In genomic region chr1:246959944-246960693, GRCh38 we compare ENCODE assay signal across 2 cellular contexts.
A peak's percentile ranks its signal among the peaks of the same experiment; 100 is the strongest.
TF ChIP-seq lines count a peak whose summit lies in the region.

No MANE protein-coding gene starts in this region.

TF ChIP-seq in GM12878, 131 proteins besides CTCF, POLR2A, EP300 and RAD21 (continues in another document):
- TF ChIP-seq CREM (IDR thresholded peaks at IDR 0.05; ENCODE audit: low read depth) (0 out of 2 replicates have a peak, but pooled peaks have one; percentile 18), MEF2B (IDR thresholded peaks at IDR 0.05; ENCODE audit: partially characterized antibody, poor library complexity, severe bottlenecking) (no peak), JUNB (IDR thresholded peaks at IDR 0.05) (peak; percentile 23; the same call in 1 of the 2 replicates), SP1 (IDR thresholded peaks at IDR 0.05; ENCODE audit: low read depth, low read length) (no peak), CBX3 (IDR thresholded peaks at IDR 0.05; ENCODE audit: borderline replicate concordance, low read depth) (no peak), MEF2A (IDR thresholded peaks at IDR 0.05; ENCODE audit: insufficient read depth, low read depth, low read length) (0 out of 2 replicates have a peak, but pooled peaks have one; percentile 20), KLF5 (IDR thresholded peaks at IDR 0.05; ENCODE audit: partially characterized antibody) (no peak), EED (IDR thresholded peaks at IDR 0.05; ENCODE audit: low read depth) (no peak), YBX1 (IDR thresholded peaks at IDR 0.05) (no peak), SUZ12 (IDR thresholded peaks at IDR 0.05; ENCODE audit: unreplicated experiment) (no peak), RELB (IDR thresholded peaks at IDR 0.05; ENCODE audit: low read depth) (peak; percentile 46; the same call in 1 of the 2 replicates), NRF1 (conservative IDR thresholded peaks at IDR 0.05; ENCODE audit: low read depth, low read length) (no peak), SUPT20H (IDR thresholded peaks at IDR 0.05; ENCODE audit: borderline replicate concordance, control insufficient read depth, low read depth, low read length) (no peak), BCLAF1 (IDR thresholded peaks at IDR 0.05) (no peak), JUND (IDR thresholded peaks at IDR 0.05; ENCODE audit: low read depth, low read length) (no peak), IRF5 (IDR thresholded peaks at IDR 0.05; ENCODE audit: borderline replicate concordance) (no peak), GABPA (IDR thresholded peaks at IDR 0.05; ENCODE audit: low read depth) (no peak)
- TF ChIP-seq, protein P1, sequence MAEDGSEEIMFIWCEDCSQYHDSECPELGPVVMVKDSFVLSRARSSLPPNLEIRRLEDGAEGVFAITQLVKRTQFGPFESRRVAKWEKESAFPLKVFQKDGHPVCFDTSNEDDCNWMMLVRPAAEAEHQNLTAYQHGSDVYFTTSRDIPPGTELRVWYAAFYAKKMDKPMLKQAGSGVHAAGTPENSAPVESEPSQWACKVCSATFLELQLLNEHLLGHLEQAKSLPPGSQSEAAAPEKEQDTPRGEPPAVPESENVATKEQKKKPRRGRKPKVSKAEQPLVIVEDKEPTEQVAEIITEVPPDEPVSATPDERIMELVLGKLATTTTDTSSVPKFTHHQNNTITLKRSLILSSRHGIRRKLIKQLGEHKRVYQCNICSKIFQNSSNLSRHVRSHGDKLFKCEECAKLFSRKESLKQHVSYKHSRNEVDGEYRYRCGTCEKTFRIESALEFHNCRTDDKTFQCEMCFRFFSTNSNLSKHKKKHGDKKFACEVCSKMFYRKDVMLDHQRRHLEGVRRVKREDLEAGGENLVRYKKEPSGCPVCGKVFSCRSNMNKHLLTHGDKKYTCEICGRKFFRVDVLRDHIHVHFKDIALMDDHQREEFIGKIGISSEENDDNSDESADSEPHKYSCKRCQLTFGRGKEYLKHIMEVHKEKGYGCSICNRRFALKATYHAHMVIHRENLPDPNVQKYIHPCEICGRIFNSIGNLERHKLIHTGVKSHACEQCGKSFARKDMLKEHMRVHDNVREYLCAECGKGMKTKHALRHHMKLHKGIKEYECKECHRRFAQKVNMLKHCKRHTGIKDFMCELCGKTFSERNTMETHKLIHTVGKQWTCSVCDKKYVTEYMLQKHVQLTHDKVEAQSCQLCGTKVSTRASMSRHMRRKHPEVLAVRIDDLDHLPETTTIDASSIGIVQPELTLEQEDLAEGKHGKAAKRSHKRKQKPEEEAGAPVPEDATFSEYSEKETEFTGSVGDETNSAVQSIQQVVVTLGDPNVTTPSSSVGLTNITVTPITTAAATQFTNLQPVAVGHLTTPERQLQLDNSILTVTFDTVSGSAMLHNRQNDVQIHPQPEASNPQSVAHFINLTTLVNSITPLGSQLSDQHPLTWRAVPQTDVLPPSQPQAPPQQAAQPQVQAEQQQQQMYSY (CRISPR knock-in tag; IDR thresholded peaks at IDR 0.05) = no peak
- TF ChIP-seq, protein P2, sequence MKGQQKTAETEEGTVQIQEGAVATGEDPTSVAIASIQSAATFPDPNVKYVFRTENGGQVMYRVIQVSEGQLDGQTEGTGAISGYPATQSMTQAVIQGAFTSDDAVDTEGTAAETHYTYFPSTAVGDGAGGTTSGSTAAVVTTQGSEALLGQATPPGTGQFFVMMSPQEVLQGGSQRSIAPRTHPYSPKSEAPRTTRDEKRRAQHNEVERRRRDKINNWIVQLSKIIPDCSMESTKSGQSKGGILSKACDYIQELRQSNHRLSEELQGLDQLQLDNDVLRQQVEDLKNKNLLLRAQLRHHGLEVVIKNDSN (IDR thresholded peaks at IDR 0.05; ENCODE audit: borderline replicate concordance, extremely low read length, insufficient read depth, low read depth, low read length) = no peak

TF ChIP-seq in WTC11, 78 proteins besides CTCF, POLR2A, EP300 and RAD21:
- no peak for TF ChIP-seq FOXK1 (CRISPR knock-in tag; IDR thresholded peaks at IDR 0.05)
- no peak for TF ChIP-seq ZNF317 (CRISPR knock-in tag; IDR thresholded peaks at IDR 0.05; ENCODE audit: borderline replicate concordance, low read depth)
- no peak for TF ChIP-seq ZNF423 (CRISPR knock-in tag; IDR thresholded peaks at IDR 0.05)
- TF ChIP-seq TP53 (CRISPR knock-in tag; IDR thresholded peaks at IDR 0.05) = no peak
- no peak for TF ChIP-seq SMAD4 (CRISPR knock-in tag; IDR thresholded peaks at IDR 0.05)
- TF ChIP-seq, protein P3, sequence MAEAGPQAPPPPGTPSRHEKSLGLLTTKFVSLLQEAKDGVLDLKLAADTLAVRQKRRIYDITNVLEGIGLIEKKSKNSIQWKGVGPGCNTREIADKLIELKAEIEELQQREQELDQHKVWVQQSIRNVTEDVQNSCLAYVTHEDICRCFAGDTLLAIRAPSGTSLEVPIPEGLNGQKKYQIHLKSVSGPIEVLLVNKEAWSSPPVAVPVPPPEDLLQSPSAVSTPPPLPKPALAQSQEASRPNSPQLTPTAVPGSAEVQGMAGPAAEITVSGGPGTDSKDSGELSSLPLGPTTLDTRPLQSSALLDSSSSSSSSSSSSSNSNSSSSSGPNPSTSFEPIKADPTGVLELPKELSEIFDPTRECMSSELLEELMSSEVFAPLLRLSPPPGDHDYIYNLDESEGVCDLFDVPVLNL (CRISPR knock-in tag; IDR thresholded peaks at IDR 0.05; ENCODE audit: borderline replicate concordance, low read depth) = no peak
- no peak for TF ChIP-seq FOXP4 (CRISPR knock-in tag; IDR thresholded peaks at IDR 0.05)
- TF ChIP-seq TCF7 (CRISPR knock-in tag; IDR thresholded peaks at IDR 0.05; ENCODE audit: low read depth) = no peak
- no peak for TF ChIP-seq EMX1 (CRISPR knock-in tag; IDR thresholded peaks at IDR 0.05)
- no peak for TF ChIP-seq GTF2I (CRISPR knock-in tag; conservative IDR thresholded peaks at IDR 0.05)
- TF ChIP-seq MXD4 (CRISPR knock-in tag; IDR thresholded peaks at IDR 0.05; ENCODE audit: borderline replicate concordance) = no peak
- no peak for TF ChIP-seq NR1H2 (CRISPR knock-in tag; IDR thresholded peaks at IDR 0.05)
- no peak for TF ChIP-seq NFE2L1 (CRISPR knock-in tag; IDR thresholded peaks at IDR 0.05)
- TF ChIP-seq PRRX2 (CRISPR knock-in tag; IDR thresholded peaks at IDR 0.05) = no peak
- no peak for TF ChIP-seq CREB1 (CRISPR knock-in tag; IDR thresholded peaks at IDR 0.05)
- TF ChIP-seq, protein P1 (CRISPR knock-in tag; IDR thresholded peaks at IDR 0.05) = no peak
TF ChIP-seq in WTC11: peak in this region for 0.
